Comparison of ENCODE assay signal across 1 cellular context in genomic region chr2:38620282-38620977, GRCh38.
TF ChIP-seq lines count a peak whose summit lies in the region.

No MANE protein-coding gene starts in this region.

TF ChIP-seq in HepG2, 621 proteins besides CTCF, POLR2A, EP300 and RAD21 (continued from another document and continues in another):
- TF ChIP-seq ZNF646 (CRISPR knock-in tag; IDR thresholded peaks at IDR 0.05), result no peak
- TF ChIP-seq ZNF235 (CRISPR knock-in tag; IDR thresholded peaks at IDR 0.05; ENCODE audit: borderline replicate concordance), result no peak
- TF ChIP-seq ZSCAN9 (CRISPR knock-in tag; IDR thresholded peaks at IDR 0.05; ENCODE audit: borderline replicate concordance), result no peak
- no peak for TF ChIP-seq KDM6A (CRISPR knock-in tag; IDR thresholded peaks at IDR 0.05; ENCODE audit: low read depth)
- TF ChIP-seq ZNF563 (CRISPR knock-in tag; IDR thresholded peaks at IDR 0.05), result no peak
- no peak for TF ChIP-seq HNRNPL (IDR thresholded peaks at IDR 0.05; ENCODE audit: low read depth, low read length)
- TF ChIP-seq, protein P1, sequence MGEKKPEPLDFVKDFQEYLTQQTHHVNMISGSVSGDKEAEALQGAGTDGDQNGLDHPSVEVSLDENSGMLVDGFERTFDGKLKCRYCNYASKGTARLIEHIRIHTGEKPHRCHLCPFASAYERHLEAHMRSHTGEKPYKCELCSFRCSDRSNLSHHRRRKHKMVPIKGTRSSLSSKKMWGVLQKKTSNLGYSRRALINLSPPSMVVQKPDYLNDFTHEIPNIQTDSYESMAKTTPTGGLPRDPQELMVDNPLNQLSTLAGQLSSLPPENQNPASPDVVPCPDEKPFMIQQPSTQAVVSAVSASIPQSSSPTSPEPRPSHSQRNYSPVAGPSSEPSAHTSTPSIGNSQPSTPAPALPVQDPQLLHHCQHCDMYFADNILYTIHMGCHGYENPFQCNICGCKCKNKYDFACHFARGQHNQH (CRISPR knock-in tag; IDR thresholded peaks at IDR 0.05), result peak; percentile 45; the same call in 1 of the 2 replicates
- TF ChIP-seq, protein P2, sequence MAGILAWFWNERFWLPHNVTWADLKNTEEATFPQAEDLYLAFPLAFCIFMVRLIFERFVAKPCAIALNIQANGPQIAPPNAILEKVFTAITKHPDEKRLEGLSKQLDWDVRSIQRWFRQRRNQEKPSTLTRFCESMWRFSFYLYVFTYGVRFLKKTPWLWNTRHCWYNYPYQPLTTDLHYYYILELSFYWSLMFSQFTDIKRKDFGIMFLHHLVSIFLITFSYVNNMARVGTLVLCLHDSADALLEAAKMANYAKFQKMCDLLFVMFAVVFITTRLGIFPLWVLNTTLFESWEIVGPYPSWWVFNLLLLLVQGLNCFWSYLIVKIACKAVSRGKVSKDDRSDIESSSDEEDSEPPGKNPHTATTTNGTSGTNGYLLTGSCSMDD (CRISPR knock-in tag; IDR thresholded peaks at IDR 0.05), result no peak
- TF ChIP-seq ZNF589 (CRISPR knock-in tag; conservative IDR thresholded peaks at IDR 0.05), result no peak
- TF ChIP-seq, protein P3, sequence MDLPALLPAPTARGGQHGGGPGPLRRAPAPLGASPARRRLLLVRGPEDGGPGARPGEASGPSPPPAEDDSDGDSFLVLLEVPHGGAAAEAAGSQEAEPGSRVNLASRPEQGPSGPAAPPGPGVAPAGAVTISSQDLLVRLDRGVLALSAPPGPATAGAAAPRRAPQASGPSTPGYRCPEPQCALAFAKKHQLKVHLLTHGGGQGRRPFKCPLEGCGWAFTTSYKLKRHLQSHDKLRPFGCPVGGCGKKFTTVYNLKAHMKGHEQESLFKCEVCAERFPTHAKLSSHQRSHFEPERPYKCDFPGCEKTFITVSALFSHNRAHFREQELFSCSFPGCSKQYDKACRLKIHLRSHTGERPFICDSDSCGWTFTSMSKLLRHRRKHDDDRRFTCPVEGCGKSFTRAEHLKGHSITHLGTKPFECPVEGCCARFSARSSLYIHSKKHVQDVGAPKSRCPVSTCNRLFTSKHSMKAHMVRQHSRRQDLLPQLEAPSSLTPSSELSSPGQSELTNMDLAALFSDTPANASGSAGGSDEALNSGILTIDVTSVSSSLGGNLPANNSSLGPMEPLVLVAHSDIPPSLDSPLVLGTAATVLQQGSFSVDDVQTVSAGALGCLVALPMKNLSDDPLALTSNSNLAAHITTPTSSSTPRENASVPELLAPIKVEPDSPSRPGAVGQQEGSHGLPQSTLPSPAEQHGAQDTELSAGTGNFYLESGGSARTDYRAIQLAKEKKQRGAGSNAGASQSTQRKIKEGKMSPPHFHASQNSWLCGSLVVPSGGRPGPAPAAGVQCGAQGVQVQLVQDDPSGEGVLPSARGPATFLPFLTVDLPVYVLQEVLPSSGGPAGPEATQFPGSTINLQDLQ (CRISPR knock-in tag; IDR thresholded peaks at IDR 0.05), result no peak
- TF ChIP-seq BORCS8-MEF2B (CRISPR knock-in tag; IDR thresholded peaks at IDR 0.05), result no peak
- no peak; the same call in 1 of the 2 replicates for TF ChIP-seq CREM (IDR thresholded peaks at IDR 0.05)
- no peak for TF ChIP-seq CREM (CRISPR knock-in tag; IDR thresholded peaks at IDR 0.05)
- no peak for TF ChIP-seq MYPOP (CRISPR knock-in tag; IDR thresholded peaks at IDR 0.05)
- TF ChIP-seq, protein P4, sequence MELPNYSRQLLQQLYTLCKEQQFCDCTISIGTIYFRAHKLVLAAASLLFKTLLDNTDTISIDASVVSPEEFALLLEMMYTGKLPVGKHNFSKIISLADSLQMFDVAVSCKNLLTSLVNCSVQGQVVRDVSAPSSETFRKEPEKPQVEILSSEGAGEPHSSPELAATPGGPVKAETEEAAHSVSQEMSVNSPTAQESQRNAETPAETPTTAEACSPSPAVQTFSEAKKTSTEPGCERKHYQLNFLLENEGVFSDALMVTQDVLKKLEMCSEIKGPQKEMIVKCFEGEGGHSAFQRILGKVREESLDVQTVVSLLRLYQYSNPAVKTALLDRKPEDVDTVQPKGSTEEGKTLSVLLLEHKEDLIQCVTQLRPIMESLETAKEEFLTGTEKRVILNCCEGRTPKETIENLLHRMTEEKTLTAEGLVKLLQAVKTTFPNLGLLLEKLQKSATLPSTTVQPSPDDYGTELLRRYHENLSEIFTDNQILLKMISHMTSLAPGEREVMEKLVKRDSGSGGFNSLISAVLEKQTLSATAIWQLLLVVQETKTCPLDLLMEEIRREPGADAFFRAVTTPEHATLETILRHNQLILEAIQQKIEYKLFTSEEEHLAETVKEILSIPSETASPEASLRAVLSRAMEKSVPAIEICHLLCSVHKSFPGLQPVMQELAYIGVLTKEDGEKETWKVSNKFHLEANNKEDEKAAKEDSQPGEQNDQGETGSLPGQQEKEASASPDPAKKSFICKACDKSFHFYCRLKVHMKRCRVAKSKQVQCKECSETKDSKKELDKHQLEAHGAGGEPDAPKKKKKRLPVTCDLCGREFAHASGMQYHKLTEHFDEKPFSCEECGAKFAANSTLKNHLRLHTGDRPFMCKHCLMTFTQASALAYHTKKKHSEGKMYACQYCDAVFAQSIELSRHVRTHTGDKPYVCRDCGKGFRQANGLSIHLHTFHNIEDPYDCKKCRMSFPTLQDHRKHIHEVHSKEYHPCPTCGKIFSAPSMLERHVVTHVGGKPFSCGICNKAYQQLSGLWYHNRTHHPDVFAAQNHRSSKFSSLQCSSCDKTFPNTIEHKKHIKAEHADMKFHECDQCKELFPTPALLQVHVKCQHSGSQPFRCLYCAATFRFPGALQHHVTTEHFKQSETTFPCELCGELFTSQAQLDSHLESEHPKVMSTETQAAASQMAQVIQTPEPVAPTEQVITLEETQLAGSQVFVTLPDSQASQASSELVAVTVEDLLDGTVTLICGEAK (IDR thresholded peaks at IDR 0.05), result no peak
- TF ChIP-seq, protein P4 (CRISPR knock-in tag; IDR thresholded peaks at IDR 0.05), result no peak
- no peak for TF ChIP-seq SMARCE1 (IDR thresholded peaks at IDR 0.05; ENCODE audit: borderline replicate concordance)
- no peak for TF ChIP-seq SMARCC2 (IDR thresholded peaks at IDR 0.05)
- peak; percentile 68 for TF ChIP-seq RFX3 (CRISPR knock-in tag; IDR thresholded peaks at IDR 0.05)
- TF ChIP-seq GZF1 (CRISPR knock-in tag; IDR thresholded peaks at IDR 0.05), result no peak
- TF ChIP-seq ZNF484 (CRISPR knock-in tag; IDR thresholded peaks at IDR 0.05; ENCODE audit: borderline replicate concordance, low read depth), result no peak
- 0 out of 2 replicates have a peak, but pooled peaks have one; percentile 9 for TF ChIP-seq GATAD2A (CRISPR knock-in tag; IDR thresholded peaks at IDR 0.05)
- peak; percentile 81; the same call in 1 of the 2 replicates for TF ChIP-seq TBX3 (IDR thresholded peaks at IDR 0.05; ENCODE audit: borderline replicate concordance)
- no peak for TF ChIP-seq ZFP90 (CRISPR knock-in tag; IDR thresholded peaks at IDR 0.05; ENCODE audit: borderline replicate concordance)
- TF ChIP-seq ZNF335 (CRISPR knock-in tag; IDR thresholded peaks at IDR 0.05), result no peak
- TF ChIP-seq MXI1 (IDR thresholded peaks at IDR 0.05; ENCODE audit: borderline replicate concordance, low read depth, low read length), result peak; percentile 59; the same call in 2 of the 3 replicates
- TF ChIP-seq ZMYM3 (CRISPR knock-in tag; IDR thresholded peaks at IDR 0.05), result no peak
- no peak for TF ChIP-seq MAFF (IDR thresholded peaks at IDR 0.05; ENCODE audit: low read depth, low read length)
- no peak for TF ChIP-seq SP140L (CRISPR knock-in tag; IDR thresholded peaks at IDR 0.05; ENCODE audit: borderline replicate concordance)
- no peak for TF ChIP-seq SOX13 (IDR thresholded peaks at IDR 0.05)
- TF ChIP-seq SOX13 (CRISPR knock-in tag; conservative IDR thresholded peaks at IDR 0.05 in 1 of 2, IDR thresholded peaks at IDR 0.05 in 1 of 2), result peak in 1 of 2 experiments; percentile 91; a peak in 2 of 4 replicates
- TF ChIP-seq, protein P5, sequence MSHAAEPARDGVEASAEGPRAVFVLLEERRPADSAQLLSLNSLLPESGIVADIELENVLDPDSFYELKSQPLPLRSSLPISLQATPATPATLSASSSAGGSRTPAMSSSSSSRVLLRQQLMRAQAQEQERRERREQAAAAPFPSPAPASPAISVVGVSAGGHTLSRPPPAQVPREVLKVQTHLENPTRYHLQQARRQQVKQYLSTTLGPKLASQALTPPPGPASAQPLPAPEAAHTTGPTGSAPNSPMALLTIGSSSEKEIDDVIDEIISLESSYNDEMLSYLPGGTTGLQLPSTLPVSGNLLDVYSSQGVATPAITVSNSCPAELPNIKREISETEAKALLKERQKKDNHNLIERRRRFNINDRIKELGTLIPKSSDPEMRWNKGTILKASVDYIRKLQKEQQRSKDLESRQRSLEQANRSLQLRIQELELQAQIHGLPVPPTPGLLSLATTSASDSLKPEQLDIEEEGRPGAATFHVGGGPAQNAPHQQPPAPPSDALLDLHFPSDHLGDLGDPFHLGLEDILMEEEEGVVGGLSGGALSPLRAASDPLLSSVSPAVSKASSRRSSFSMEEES (CRISPR knock-in tag; IDR thresholded peaks at IDR 0.05), result no peak
- no peak for TF ChIP-seq RNF2 (conservative IDR thresholded peaks at IDR 0.05; ENCODE audit: low read depth)
- no peak for TF ChIP-seq SRY (CRISPR knock-in tag; IDR thresholded peaks at IDR 0.05)
- no peak for TF ChIP-seq ZNF652 (CRISPR knock-in tag; IDR thresholded peaks at IDR 0.05; ENCODE audit: borderline replicate concordance, low read depth)
- no peak for TF ChIP-seq NRL (CRISPR knock-in tag; IDR thresholded peaks at IDR 0.05; ENCODE audit: borderline replicate concordance)
- 0 out of 2 replicates have a peak, but pooled peaks have one; percentile 40 for TF ChIP-seq RXRB (CRISPR knock-in tag; IDR thresholded peaks at IDR 0.05; ENCODE audit: borderline replicate concordance)
- TF ChIP-seq FOSL2 (CRISPR knock-in tag; IDR thresholded peaks at IDR 0.05), result no peak
